1 cellular context compared by ENCODE assay signal in the genomic region with DNA sequence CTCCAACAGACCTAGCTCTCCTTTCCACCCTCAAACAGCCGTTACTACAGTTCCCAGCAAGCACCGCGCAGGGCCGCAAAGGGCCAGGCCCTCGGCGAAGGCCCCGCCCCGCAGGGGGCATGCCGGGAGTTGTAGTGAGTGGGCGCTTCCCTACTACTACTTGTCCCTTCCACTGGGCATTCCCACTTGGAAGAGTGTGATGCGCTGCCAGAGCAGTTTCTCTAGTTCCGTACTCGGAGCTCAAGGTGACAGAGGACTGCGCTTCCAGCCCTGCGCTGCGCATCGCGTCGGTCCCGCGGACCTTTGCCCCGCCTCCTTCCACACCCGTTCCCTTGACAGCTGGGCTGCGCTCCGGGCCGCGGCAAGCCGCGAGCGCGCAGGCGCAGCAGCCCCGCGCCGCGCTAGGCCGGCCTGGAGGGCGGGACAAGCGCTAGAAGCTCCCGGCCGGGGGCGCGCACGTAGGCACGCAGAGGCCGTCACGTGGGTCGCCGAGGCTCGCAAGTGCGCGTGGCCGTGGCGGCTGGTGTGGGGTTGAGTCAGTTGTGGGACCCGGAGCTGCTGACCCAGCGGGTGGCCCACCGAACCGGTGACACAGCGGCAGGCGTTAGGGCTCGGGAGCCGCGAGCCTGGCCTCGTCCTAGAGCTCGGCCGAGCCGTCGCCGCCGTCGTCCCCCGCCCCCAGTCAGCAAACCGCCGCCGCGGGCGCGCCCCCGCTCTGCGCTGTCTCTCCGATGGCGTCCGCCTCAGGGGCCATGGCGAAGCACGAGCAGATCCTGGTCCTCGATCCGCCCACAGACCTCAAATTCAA.
TF ChIP-seq lines count a peak whose summit lies in the region.

A gene with protein sequence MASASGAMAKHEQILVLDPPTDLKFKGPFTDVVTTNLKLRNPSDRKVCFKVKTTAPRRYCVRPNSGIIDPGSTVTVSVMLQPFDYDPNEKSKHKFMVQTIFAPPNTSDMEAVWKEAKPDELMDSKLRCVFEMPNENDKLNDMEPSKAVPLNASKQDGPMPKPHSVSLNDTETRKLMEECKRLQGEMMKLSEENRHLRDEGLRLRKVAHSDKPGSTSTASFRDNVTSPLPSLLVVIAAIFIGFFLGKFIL (plus strand): TSS at position 491 of the 808 bp plus-strand sequence. CDS start 241 bp downstream, at position 732.

TF ChIP-seq in K562, 482 proteins besides CTCF, POLR2A, EP300 and RAD21 (continued from another document and continues in another):
- TF ChIP-seq, protein P1, sequence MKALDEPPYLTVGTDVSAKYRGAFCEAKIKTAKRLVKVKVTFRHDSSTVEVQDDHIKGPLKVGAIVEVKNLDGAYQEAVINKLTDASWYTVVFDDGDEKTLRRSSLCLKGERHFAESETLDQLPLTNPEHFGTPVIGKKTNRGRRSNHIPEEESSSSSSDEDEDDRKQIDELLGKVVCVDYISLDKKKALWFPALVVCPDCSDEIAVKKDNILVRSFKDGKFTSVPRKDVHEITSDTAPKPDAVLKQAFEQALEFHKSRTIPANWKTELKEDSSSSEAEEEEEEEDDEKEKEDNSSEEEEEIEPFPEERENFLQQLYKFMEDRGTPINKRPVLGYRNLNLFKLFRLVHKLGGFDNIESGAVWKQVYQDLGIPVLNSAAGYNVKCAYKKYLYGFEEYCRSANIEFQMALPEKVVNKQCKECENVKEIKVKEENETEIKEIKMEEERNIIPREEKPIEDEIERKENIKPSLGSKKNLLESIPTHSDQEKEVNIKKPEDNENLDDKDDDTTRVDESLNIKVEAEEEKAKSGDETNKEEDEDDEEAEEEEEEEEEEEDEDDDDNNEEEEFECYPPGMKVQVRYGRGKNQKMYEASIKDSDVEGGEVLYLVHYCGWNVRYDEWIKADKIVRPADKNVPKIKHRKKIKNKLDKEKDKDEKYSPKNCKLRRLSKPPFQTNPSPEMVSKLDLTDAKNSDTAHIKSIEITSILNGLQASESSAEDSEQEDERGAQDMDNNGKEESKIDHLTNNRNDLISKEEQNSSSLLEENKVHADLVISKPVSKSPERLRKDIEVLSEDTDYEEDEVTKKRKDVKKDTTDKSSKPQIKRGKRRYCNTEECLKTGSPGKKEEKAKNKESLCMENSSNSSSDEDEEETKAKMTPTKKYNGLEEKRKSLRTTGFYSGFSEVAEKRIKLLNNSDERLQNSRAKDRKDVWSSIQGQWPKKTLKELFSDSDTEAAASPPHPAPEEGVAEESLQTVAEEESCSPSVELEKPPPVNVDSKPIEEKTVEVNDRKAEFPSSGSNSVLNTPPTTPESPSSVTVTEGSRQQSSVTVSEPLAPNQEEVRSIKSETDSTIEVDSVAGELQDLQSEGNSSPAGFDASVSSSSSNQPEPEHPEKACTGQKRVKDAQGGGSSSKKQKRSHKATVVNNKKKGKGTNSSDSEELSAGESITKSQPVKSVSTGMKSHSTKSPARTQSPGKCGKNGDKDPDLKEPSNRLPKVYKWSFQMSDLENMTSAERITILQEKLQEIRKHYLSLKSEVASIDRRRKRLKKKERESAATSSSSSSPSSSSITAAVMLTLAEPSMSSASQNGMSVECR (CRISPR knock-in tag; IDR thresholded peaks at IDR 0.05): peak; percentile 75
- TF ChIP-seq MTF1 (CRISPR knock-in tag; IDR thresholded peaks at IDR 0.05; ENCODE audit: borderline replicate concordance) (no peak), SMARCB1 (IDR thresholded peaks at IDR 0.05; ENCODE audit: insufficient read length, low read depth) (no peak), ZNF79 (CRISPR knock-in tag; IDR thresholded peaks at IDR 0.05; ENCODE audit: low read depth) (peak; percentile 72; the same call in 1 of the 2 replicates), POLR2B (IDR thresholded peaks at IDR 0.05; ENCODE audit: low read depth, partially characterized antibody) (peak; percentile 91), BRD4 (IDR thresholded peaks at IDR 0.05) (no peak), ZNF121 (CRISPR knock-in tag; conservative IDR thresholded peaks at IDR 0.05) (no peak), SAFB (IDR thresholded peaks at IDR 0.05; ENCODE audit: borderline replicate concordance, low read depth, low read length) (peak; percentile 74), SRSF7 (optimal IDR thresholded peaks at IDR 0.05; ENCODE audit: low read depth, low read length) (no peak), SREBF2 (CRISPR knock-in tag; IDR thresholded peaks at IDR 0.05) (no peak), LCOR (CRISPR knock-in tag; IDR thresholded peaks at IDR 0.05) (peak; percentile 67), FOXA3 (CRISPR knock-in tag; conservative IDR thresholded peaks at IDR 0.05 in 1 of 2, IDR thresholded peaks at IDR 0.05 in 1 of 2) (no peak), POLR2H (tag; IDR thresholded peaks at IDR 0.05; ENCODE audit: low read depth) (no peak), TRIM28 (IDR thresholded peaks at IDR 0.05) (no peak), ESRRB (CRISPR knock-in tag; IDR thresholded peaks at IDR 0.05; ENCODE audit: borderline replicate concordance) (no peak), TAF7 (tag; IDR thresholded peaks at IDR 0.05) (peak; percentile 40; the same call in 1 of the 2 replicates), ZNF354B (CRISPR knock-in tag; IDR thresholded peaks at IDR 0.05) (no peak), ZNF347 (CRISPR knock-in tag; IDR thresholded peaks at IDR 0.05; ENCODE audit: low read depth) (no peak), ZNF253 (CRISPR knock-in tag; conservative IDR thresholded peaks at IDR 0.05) (no peak), KDM4B (IDR thresholded peaks at IDR 0.05; ENCODE audit: borderline replicate concordance in 2 of 2, low read depth in 1 of 2) (peak in 1 of 2 experiments; percentile 65; a peak in 2 of 4 replicates), RB1 (IDR thresholded peaks at IDR 0.05; ENCODE audit: low read depth) (no peak), POLR2G (IDR thresholded peaks at IDR 0.05; ENCODE audit: low read depth, low read length) (peak; percentile 91), SAP30 (IDR thresholded peaks at IDR 0.05; ENCODE audit: borderline replicate concordance, insufficient read depth, low read depth, low read length, poor library complexity, severe bottlenecking) (peak; percentile 64), JUN (IDR thresholded peaks at IDR 0.05; ENCODE audit: borderline replicate concordance, low read depth, low read length) (peak; percentile 56), JUN (CRISPR knock-in tag; IDR thresholded peaks at IDR 0.05; ENCODE audit: borderline replicate concordance) (peak; percentile 92), RFX1 (IDR thresholded peaks at IDR 0.05) (no peak), ZNF444 (CRISPR knock-in tag; IDR thresholded peaks at IDR 0.05) (peak; percentile 50; the same call in 1 of the 2 replicates), FOXJ2 (tag; IDR thresholded peaks at IDR 0.05) (no peak), DNMT1 (IDR thresholded peaks at IDR 0.05) (no peak; the same call in 1 of the 2 replicates), SMARCC2 (IDR thresholded peaks at IDR 0.05; ENCODE audit: low read depth) (no peak), NR2F6 (CRISPR knock-in tag; IDR thresholded peaks at IDR 0.05) (0 out of 2 replicates have a peak, but pooled peaks have one; percentile 42), NR4A1 (CRISPR knock-in tag; IDR thresholded peaks at IDR 0.05) (peak; percentile 89), NR4A1 (tag; IDR thresholded peaks at IDR 0.05) (peak; percentile 73)
- TF ChIP-seq, protein P2, sequence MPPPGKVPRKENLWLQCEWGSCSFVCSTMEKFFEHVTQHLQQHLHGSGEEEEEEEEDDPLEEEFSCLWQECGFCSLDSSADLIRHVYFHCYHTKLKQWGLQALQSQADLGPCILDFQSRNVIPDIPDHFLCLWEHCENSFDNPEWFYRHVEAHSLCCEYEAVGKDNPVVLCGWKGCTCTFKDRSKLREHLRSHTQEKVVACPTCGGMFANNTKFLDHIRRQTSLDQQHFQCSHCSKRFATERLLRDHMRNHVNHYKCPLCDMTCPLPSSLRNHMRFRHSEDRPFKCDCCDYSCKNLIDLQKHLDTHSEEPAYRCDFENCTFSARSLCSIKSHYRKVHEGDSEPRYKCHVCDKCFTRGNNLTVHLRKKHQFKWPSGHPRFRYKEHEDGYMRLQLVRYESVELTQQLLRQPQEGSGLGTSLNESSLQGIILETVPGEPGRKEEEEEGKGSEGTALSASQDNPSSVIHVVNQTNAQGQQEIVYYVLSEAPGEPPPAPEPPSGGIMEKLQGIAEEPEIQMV (tag; conservative IDR thresholded peaks at IDR 0.05; ENCODE audit: low read depth): peak; percentile 73
- TF ChIP-seq, protein P3, sequence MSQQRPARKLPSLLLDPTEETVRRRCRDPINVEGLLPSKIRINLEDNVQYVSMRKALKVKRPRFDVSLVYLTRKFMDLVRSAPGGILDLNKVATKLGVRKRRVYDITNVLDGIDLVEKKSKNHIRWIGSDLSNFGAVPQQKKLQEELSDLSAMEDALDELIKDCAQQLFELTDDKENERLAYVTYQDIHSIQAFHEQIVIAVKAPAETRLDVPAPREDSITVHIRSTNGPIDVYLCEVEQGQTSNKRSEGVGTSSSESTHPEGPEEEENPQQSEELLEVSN (IDR thresholded peaks at IDR 0.05; ENCODE audit: borderline replicate concordance in 1 of 2, extremely low read depth in 1 of 2, insufficient read depth in 1 of 2, insufficient read length in 1 of 2, low read depth in 1 of 2, low read length in 1 of 2, poor library complexity in 1 of 2, severe bottlenecking in 1 of 2): peak; percentile 63 to 81
- TF ChIP-seq, protein P4, sequence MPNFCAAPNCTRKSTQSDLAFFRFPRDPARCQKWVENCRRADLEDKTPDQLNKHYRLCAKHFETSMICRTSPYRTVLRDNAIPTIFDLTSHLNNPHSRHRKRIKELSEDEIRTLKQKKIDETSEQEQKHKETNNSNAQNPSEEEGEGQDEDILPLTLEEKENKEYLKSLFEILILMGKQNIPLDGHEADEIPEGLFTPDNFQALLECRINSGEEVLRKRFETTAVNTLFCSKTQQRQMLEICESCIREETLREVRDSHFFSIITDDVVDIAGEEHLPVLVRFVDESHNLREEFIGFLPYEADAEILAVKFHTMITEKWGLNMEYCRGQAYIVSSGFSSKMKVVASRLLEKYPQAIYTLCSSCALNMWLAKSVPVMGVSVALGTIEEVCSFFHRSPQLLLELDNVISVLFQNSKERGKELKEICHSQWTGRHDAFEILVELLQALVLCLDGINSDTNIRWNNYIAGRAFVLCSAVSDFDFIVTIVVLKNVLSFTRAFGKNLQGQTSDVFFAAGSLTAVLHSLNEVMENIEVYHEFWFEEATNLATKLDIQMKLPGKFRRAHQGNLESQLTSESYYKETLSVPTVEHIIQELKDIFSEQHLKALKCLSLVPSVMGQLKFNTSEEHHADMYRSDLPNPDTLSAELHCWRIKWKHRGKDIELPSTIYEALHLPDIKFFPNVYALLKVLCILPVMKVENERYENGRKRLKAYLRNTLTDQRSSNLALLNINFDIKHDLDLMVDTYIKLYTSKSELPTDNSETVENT (CRISPR knock-in tag; IDR thresholded peaks at IDR 0.05): peak; percentile 95
- TF ChIP-seq, protein P5, sequence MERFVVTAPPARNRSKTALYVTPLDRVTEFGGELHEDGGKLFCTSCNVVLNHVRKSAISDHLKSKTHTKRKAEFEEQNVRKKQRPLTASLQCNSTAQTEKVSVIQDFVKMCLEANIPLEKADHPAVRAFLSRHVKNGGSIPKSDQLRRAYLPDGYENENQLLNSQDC (CRISPR knock-in tag; IDR thresholded peaks at IDR 0.05): peak; percentile 55; the same call in 1 of the 2 replicates
- TF ChIP-seq, protein P6, sequence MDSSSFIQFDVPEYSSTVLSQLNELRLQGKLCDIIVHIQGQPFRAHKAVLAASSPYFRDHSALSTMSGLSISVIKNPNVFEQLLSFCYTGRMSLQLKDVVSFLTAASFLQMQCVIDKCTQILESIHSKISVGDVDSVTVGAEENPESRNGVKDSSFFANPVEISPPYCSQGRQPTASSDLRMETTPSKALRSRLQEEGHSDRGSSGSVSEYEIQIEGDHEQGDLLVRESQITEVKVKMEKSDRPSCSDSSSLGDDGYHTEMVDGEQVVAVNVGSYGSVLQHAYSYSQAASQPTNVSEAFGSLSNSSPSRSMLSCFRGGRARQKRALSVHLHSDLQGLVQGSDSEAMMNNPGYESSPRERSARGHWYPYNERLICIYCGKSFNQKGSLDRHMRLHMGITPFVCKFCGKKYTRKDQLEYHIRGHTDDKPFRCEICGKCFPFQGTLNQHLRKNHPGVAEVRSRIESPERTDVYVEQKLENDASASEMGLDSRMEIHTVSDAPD (CRISPR knock-in tag; IDR thresholded peaks at IDR 0.05): no peak; the same call in 1 of the 2 replicates
- TF ChIP-seq, protein P7, sequence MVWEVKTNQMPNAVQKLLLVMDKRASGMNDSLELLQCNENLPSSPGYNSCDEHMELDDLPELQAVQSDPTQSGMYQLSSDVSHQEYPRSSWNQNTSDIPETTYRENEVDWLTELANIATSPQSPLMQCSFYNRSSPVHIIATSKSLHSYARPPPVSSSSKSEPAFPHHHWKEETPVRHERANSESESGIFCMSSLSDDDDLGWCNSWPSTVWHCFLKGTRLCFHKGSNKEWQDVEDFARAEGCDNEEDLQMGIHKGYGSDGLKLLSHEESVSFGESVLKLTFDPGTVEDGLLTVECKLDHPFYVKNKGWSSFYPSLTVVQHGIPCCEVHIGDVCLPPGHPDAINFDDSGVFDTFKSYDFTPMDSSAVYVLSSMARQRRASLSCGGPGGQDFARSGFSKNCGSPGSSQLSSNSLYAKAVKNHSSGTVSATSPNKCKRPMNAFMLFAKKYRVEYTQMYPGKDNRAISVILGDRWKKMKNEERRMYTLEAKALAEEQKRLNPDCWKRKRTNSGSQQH (CRISPR knock-in tag; IDR thresholded peaks at IDR 0.05): peak; percentile 54; the same call in 1 of the 2 replicates
- TF ChIP-seq, protein P8, sequence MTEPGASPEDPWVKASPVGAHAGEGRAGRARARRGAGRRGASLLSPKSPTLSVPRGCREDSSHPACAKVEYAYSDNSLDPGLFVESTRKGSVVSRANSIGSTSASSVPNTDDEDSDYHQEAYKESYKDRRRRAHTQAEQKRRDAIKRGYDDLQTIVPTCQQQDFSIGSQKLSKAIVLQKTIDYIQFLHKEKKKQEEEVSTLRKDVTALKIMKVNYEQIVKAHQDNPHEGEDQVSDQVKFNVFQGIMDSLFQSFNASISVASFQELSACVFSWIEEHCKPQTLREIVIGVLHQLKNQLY (CRISPR knock-in tag; conservative IDR thresholded peaks at IDR 0.05): 0 out of 4 replicates have a peak, but pooled peaks of 1 of the 2 experiments have one; percentile 73
- TF ChIP-seq, protein P9, sequence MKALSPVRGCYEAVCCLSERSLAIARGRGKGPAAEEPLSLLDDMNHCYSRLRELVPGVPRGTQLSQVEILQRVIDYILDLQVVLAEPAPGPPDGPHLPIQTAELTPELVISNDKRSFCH (CRISPR knock-in tag; IDR thresholded peaks at IDR 0.05): no peak
- TF ChIP-seq, protein P9 (tag; IDR thresholded peaks at IDR 0.05): peak; percentile 79; the same call in 1 of the 2 replicates
- TF ChIP-seq, protein P10, sequence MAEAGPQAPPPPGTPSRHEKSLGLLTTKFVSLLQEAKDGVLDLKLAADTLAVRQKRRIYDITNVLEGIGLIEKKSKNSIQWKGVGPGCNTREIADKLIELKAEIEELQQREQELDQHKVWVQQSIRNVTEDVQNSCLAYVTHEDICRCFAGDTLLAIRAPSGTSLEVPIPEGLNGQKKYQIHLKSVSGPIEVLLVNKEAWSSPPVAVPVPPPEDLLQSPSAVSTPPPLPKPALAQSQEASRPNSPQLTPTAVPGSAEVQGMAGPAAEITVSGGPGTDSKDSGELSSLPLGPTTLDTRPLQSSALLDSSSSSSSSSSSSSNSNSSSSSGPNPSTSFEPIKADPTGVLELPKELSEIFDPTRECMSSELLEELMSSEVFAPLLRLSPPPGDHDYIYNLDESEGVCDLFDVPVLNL (CRISPR knock-in tag; IDR thresholded peaks at IDR 0.05; ENCODE audit: low read depth): no peak
